In genomic region chr5:10485142-10485795, GRCh38 we compare ENCODE assay signal across 9 cellular contexts. TPM values are rescaled to one million over a fixed set of nuclear protein-coding genes. Genes with fewer than 3 reads are reported as not detected.
A peak's percentile ranks its signal among the peaks of the same experiment; 100 is the strongest.
DNase-seq lines count a peak whose midpoint lies in the region; ATAC-seq and TF ChIP-seq lines count a peak whose summit lies in the region.
"Had no signal": no experiment of that assay in that cellular context is flagged by ENCODE, and none has a peak within 500 bp of the region (broad histone marks: within the 10 kb centered on the region; RNA-seq: fewer than 3 reads in every experiment).

No MANE protein-coding gene starts in this region.

- peaks cover 10% of the 10 kb centered on the region for H3K4me1 ChIP-seq in upper lobe of right lung
- H3K4me1 ChIP-seq: adrenal gland had no signal

- no peak overlapping the region for H3K4me3 ChIP-seq in upper lobe of right lung
- H3K4me3 ChIP-seq: adrenal gland had no signal

- no peak overlapping the region for H3K4me3 Mint-ChIP-seq in activated naive CD8-positive, alpha-beta T cell treated with anti-CD3 and anti-CD28 coated beads, Interleukin-2, amount 50 U/mL, for 24 hours

- peak overlapping the region; percentile 22 for H3K27ac Mint-ChIP-seq in activated naive CD8-positive, alpha-beta T cell treated with anti-CD3 and anti-CD28 coated beads, Interleukin-2, amount 50 U/mL, for 24 hours

- H3K4me1 Mint-ChIP-seq in activated naive CD8-positive, alpha-beta T cell treated with anti-CD3 and anti-CD28 coated beads, Interleukin-2, amount 50 U/mL, for 24 hours = peaks cover 22% of the 10 kb centered on the region

- intact Hi-C loops in upper lobe of right lung (cut with DNase I) = no loop called here

- no peaks in the 10 kb centered on the region for H3K36me3 ChIP-seq in upper lobe of right lung
- H3K36me3 ChIP-seq: adrenal gland had no signal

- ATAC-seq in activated naive CD8-positive, alpha-beta T cell treated with anti-CD3 and anti-CD28 coated beads, Interleukin-2, amount 50 U/mL, for 24 hours = no peak
- ATAC-seq in upper lobe of right lung = peak; percentile 76

- H3K36me3 Mint-ChIP-seq in activated naive CD8-positive, alpha-beta T cell treated with anti-CD3 and anti-CD28 coated beads, Interleukin-2, amount 50 U/mL, for 24 hours (ENCODE audit: low read depth) = no peaks in the 10 kb centered on the region

- no peaks in the 10 kb centered on the region for H3K27me3 ChIP-seq in upper lobe of right lung
- H3K27me3 ChIP-seq: adrenal gland had no signal

- no peak for TF ChIP-seq CTCF in upper lobe of right lung (IDR thresholded peaks at IDR 0.05)

- H3K9me3 ChIP-seq in upper lobe of right lung = no peaks in the 10 kb centered on the region
- H3K9me3 ChIP-seq: adrenal gland had no signal

- no peaks in the 10 kb centered on the region for H3K9me3 Mint-ChIP-seq in activated naive CD8-positive, alpha-beta T cell treated with anti-CD3 and anti-CD28 coated beads, Interleukin-2, amount 50 U/mL, for 24 hours

- H3K27ac ChIP-seq in upper lobe of right lung = peak overlapping the region; percentile 36

- peak; percentile 11 for DNase-seq in activated CD4-positive, alpha-beta T cell treated with anti-CD3 and anti-CD28 coated beads for 48 hours
- no peak for DNase-seq in activated CD4-positive, alpha-beta T cell treated with anti-CD3 and anti-CD28 coated beads, Interleukin-2, amount 50 U/mL, for 4 hours
- no peak for DNase-seq in activated naive CD8-positive, alpha-beta T cell treated with anti-CD3 and anti-CD28 coated beads, Interleukin-2, amount 50 U/mL, for 24 hours
- peak; percentile 67 for DNase-seq in iPS-NIHi11 (ENCODE audit: low spot score)
- DNase-seq in upper lobe of right lung = no peak
- no peak for DNase-seq in HPDE6-E6E7 (ENCODE audit: extremely low spot score)
- DNase-seq in HT-29 (ENCODE audit: low spot score) = no peak
- DNase-seq in NCI-H2107 treated with DMSO at 0.1 percent for 48 hours (lab: John Stamatoyannopoulos, UW; ENCODE audit: unreplicated experiment) = no peak

- H3K27me3 Mint-ChIP-seq in activated naive CD8-positive, alpha-beta T cell treated with anti-CD3 and anti-CD28 coated beads, Interleukin-2, amount 50 U/mL, for 24 hours = peaks cover 6% of the 10 kb centered on the region

RNA-seq across cellular contexts. Expression of gene ROPN1L, which starts 43.6 kb away (rescaled TPM):
- total RNA-seq in upper lobe of right lung = 1.9 TPM
- total RNA-seq in HT-29 (2014; rRNA removed; shearing (Covaris generic)) = not detected in 2 replicates

Comparison
In these comparisons a context has a peak if more than half of its experiments do, and no peak if none do; other contexts are left out.
1. DNase-seq: peak in activated CD4-positive, alpha-beta T cell treated with anti-CD3 and anti-CD28 coated beads for 48 hours (single experiment) and iPS-NIHi11 (single experiment); none in activated CD4-positive, alpha-beta T cell treated with anti-CD3 and anti-CD28 coated beads, Interleukin-2, amount 50 U/mL, for 4 hours (0 of 2), activated naive CD8-positive, alpha-beta T cell treated with anti-CD3 and anti-CD28 coated beads, Interleukin-2, amount 50 U/mL, for 24 hours (single experiment), upper lobe of right lung (single experiment), HPDE6-E6E7 (single experiment), HT-29 (single experiment) and NCI-H2107 treated with DMSO at 0.1 percent for 48 hours (single experiment).